ENCODE assay signal across 17 cellular contexts in the genomic region with DNA sequence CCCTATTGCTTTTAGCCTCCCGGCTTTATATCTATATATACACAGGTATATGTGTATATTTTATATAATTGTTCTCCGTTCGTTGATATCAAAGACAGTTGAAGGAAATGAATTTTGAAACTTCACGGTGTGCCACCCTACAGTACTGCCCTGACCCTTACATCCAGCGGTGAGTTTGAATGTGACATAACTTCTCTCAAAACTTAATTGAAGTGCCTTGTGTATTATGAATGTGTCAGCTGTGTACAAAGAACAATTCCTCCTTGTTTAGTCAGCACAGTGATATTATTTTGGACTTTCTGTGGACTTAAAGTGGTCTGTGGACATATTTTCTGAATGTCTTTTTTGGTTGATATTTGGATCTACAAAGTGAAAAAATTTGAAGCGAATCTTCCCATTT. TPM values are rescaled to one million over a fixed set of nuclear protein-coding genes. Genes with fewer than 3 reads are reported as not detected.
DNase-seq lines count a peak whose midpoint lies in the region; ATAC-seq, FAIRE-seq and TF ChIP-seq lines count a peak whose summit lies in the region.
"Had no signal": no experiment of that assay in that cellular context is flagged by ENCODE, and none has a peak within 500 bp of the region (broad histone marks: within the 10 kb centered on the region; RNA-seq: fewer than 3 reads in every experiment).

No MANE protein-coding gene starts in this region.

- intact Hi-C loops in Panc1 (cut with micrococcal nuclease; ENCODE audit: unreplicated experiment) (no loop called here), sciatic nerve (cut with DNase I) (no loop called here)

- H3K36me3 ChIP-seq in Panc1 (ENCODE audit: control insufficient read depth, insufficient read depth, low read length) = no peaks in the 10 kb centered on the region
- H3K36me3 ChIP-seq: tibial artery had no signal

- DNase-seq in GM12891 (ENCODE audit: insufficient read length, low spot score) (no peak), Panc1 (ENCODE audit: low read depth, low spot score) (no peak), sciatic nerve (ENCODE audit: low spot score) (no peak), HuH-7 (ENCODE audit: low spot score) (no peak), EL (no peak)
- no peak for DNase-seq in activated CD8-positive, alpha-beta memory T cell treated with anti-CD3 and anti-CD28 coated beads, Interleukin-2, amount 50 U/mL, for 48 hours
- DNase-seq: islet precursor cell; Karpas-422; mammary epithelial cell; natural killer cell; NCI-H1417; NCI-H2171 treated with DMSO at 0.1 percent for 48 hours; NCI-H774; stimulated activated CD4-positive, alpha-beta T cell treated with anti-CD3 and anti-CD28 coated beads, Interleukin-12 subunit alpha, Interleukin-12 subunit beta, amount 100 ng/mL, for 4 hours; tibial artery had no signal

- ATAC-seq in HG02870 (IDR thresholded peaks at IDR 0.05; ENCODE audit: unreplicated experiment) (peak; percentile 25), Panc1 (peak; percentile 66), sciatic nerve (peak; percentile 50)

- peak overlapping the region in 1 of 2 experiments; percentile 61; a peak in 2 of 4 replicates for H3K4me3 ChIP-seq in Panc1 (ENCODE audit: low read depth in 2 of 2, low read length in 2 of 2)

- POLR2A ChIA-PET in Panc1 (lab: Charles Lee) = no interaction called here

- no peak overlapping the region for H3K27ac ChIP-seq in Panc1 (ENCODE audit: low read length)

- CTCF ChIA-PET in Panc1 (lab: Charles Lee) = no interaction called here

- no peaks in the 10 kb centered on the region for H3K27me3 ChIP-seq in Panc1 (ENCODE audit: control insufficient read depth, insufficient read depth, low read length)
- H3K27me3 ChIP-seq: tibial artery had no signal

- TF ChIP-seq CTCF in Panc1 (IDR thresholded peaks at IDR 0.05) = no peak

- BruUV-seq in Panc1 (replicated peaks; lab: Mats Ljungman, UMichigan) = no TSS peak

- H3K4me1 ChIP-seq in Panc1 (ENCODE audit: control insufficient read depth, insufficient read depth, low read length) = no peaks in the 10 kb centered on the region

- FAIRE-seq in GM12891 (lab: Jason Lieb, UNC) = peak; percentile 48

- in situ Hi-C loops in Panc1 (cut with HindIII; ENCODE audit: low pct_unique_long_range_greater_than_20kb, low sequenced_read_pairs) = no loop called here

- no peaks in the 10 kb centered on the region for H3K9me3 ChIP-seq in Panc1 (ENCODE audit: control insufficient read depth, insufficient read depth, low read depth, low read length)
- H3K9me3 ChIP-seq: tibial artery had no signal

- no peak for TF ChIP-seq POLR2A in GM12891 (IDR thresholded peaks at IDR 0.05; ENCODE audit: low read depth, low read length)

TF ChIP-seq in GM12891, 5 proteins besides CTCF, POLR2A, EP300 and RAD21:
- no peak for TF ChIP-seq POU2F2 (IDR thresholded peaks at IDR 0.05; ENCODE audit: low read depth, low read length)
- no peak for TF ChIP-seq PAX5 (IDR thresholded peaks at IDR 0.05; ENCODE audit: insufficient read depth, low read length, severe bottlenecking)
- TF ChIP-seq SPI1 (IDR thresholded peaks at IDR 0.05; ENCODE audit: low read depth, low read length) = no peak
- TF ChIP-seq POLR2AphosphoS5 (IDR thresholded peaks at IDR 0.05; ENCODE audit: low read depth, low read length) = no peak
- no peak for TF ChIP-seq TAF1 (IDR thresholded peaks at IDR 0.05; ENCODE audit: low read depth, low read length)

RNA-seq across cellular contexts. Expression of a gene that starts 0.2 kb away (rescaled TPM):
- 4.3 TPM for polyA plus RNA-seq in GM12891 (2012; ENCODE audit: low read depth, missing spikeins)
- total RNA-seq in Panc1 (2021; ENCODE audit: unreplicated experiment) (0.51 TPM), sciatic nerve (7.2 TPM)
- 1.2 TPM for polyA plus RNA-seq in Panc1 (2012; ENCODE audit: insufficient read length)
- polyA plus RNA-seq: BJ had no signal
